ENCODE assay signal across 24 cellular contexts in genomic region chr21:26409735-26410134, GRCh38.
"Had no signal": no experiment of that assay in that cellular context is flagged by ENCODE, and none has a peak within 500 bp of the region (broad histone marks: within the 10 kb centered on the region; RNA-seq: fewer than 3 reads in every experiment).

No MANE protein-coding gene starts in this region.

- H3K36me3 Mint-ChIP-seq: immature natural killer cell, naive B cell had no signal

- DNase-seq: activated CD4-positive, alpha-beta T cell treated with anti-CD3 and anti-CD28 coated beads for 1 hour; activated CD4-positive, alpha-beta T cell treated with anti-CD3 and anti-CD28 coated beads, Interleukin-2, amount 50 U/mL, for 4 hours; activated effector memory CD4-positive, alpha-beta T cell treated with Interleukin-2 at 50 U/mL for 16 hours; activated naive CD4-positive, alpha-beta T cell treated with anti-CD3 and anti-CD28 coated beads, Interleukin-2, amount 50 U/mL, for 16 hours; activated T-cell treated with anti-CD3 and anti-CD28 coated beads, Interleukin-2, amount 50 U/mL, for 1 hour; adrenal gland; foreskin melanocyte; head of caudate nucleus; immature natural killer cell; left cardiac atrium; lower lobe of right lung; midbrain; naive B cell; pancreas; stimulated activated CD4-positive, alpha-beta T cell treated with anti-CD3 and anti-CD28 coated beads, Interleukin-15, amount 100 ng/mL, for 24 hours; stimulated activated CD4-positive, alpha-beta T cell treated with anti-CD3 and anti-CD28 coated beads, Interleukin-4, amount 100 ng/mL, for 4 hours; stimulated activated CD8-positive, alpha-beta memory T cell treated with anti-CD3 and anti-CD28 coated beads, Interleukin-4, amount 100 ng/mL, for 48 hours; stimulated activated naive CD4-positive, alpha-beta T cell treated with Interleukin-2 at 50 U/mL for 16 hours; substantia nigra; T-helper 1 cell; T1000; uterus had no signal

- H3K27me3 ChIP-seq: adrenal gland, pancreas, tibial nerve, uterus had no signal

- H3K36me3 ChIP-seq: adrenal gland, lower lobe of right lung, pancreas, tibial nerve, uterus had no signal

- H3K4me3 ChIP-seq: adrenal gland, lower lobe of right lung, pancreas, tibial nerve, uterus had no signal

- H3K4me1 ChIP-seq: lower lobe of right lung, pancreas, tibial nerve, uterus had no signal

- H3K27ac ChIP-seq: adrenal gland, lower lobe of right lung, pancreas, tibial nerve, uterus, VCaP had no signal

- H3K4me3 Mint-ChIP-seq: immature natural killer cell, naive B cell had no signal

- H3K9me3 ChIP-seq: adrenal gland, lower lobe of right lung, pancreas, tibial nerve, uterus had no signal

- H3K27ac Mint-ChIP-seq: immature natural killer cell had no signal

- ATAC-seq: left cardiac atrium, lower lobe of right lung, pancreas had no signal
